Comparison of ENCODE assay signal across 21 cellular contexts in the genomic region with DNA sequence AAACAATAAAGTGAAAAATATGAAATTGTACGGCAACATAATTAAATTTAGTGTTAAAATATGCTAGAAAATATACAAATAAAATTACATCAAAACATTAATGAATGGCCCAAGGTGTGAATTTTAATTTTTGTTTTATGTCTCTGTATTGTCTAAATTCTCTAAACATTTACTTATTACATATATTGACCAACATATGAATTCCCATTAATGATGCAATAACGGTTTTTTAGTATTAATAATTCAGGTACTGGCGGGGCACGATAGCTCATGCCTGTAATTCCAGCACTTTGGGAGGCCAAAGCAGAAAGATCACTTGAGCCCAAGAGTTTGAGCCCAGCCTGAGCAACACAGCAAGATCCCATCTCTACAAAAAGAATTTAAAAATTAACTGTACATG. TPM values are rescaled to one million over a fixed set of nuclear protein-coding genes. Genes with fewer than 3 reads are reported as not detected.
A peak's percentile ranks its signal among the peaks of the same experiment; 100 is the strongest.
DNase-seq lines count a peak whose midpoint lies in the region; ATAC-seq, FAIRE-seq and TF ChIP-seq lines count a peak whose summit lies in the region.
"Had no signal": no experiment of that assay in that cellular context is flagged by ENCODE, and none has a peak within 500 bp of the region (broad histone marks: within the 10 kb centered on the region; RNA-seq: fewer than 3 reads in every experiment).

No MANE protein-coding gene starts in this region.

- peaks cover 6% of the 10 kb centered on the region for H3K36me3 Mint-ChIP-seq in chondrocyte (ENCODE audit: low read depth)

- ATAC-seq in HepG2 (no peak), right lobe of liver (no peak), GM12878 (no peak), GM19467 (IDR thresholded peaks at IDR 0.05; ENCODE audit: unreplicated experiment) (no peak)
- ATAC-seq: A549; CD8-positive, alpha-beta T cell had no signal

- intact Hi-C loops in HepG2 (cut with micrococcal nuclease; ENCODE audit: unreplicated experiment) = no loop called here
- intact Hi-C loops in right lobe of liver (cut with DNase I) = no loop called here
- intact Hi-C loops in GM12878 (cut with micrococcal nuclease; ENCODE audit: unreplicated experiment) = no loop called here

- in situ Hi-C loops in HepG2 (cut with HindIII; ENCODE audit: extremely low pct_ligation_motif_present, low pct_unique_long_range_greater_than_20kb) (no loop called here), GM12878 (cut with MboI) (no loop called here)

- H2AFZ ChIP-seq in HepG2 (ENCODE audit: low read length) (no peak overlapping the region), GM12878 (ENCODE audit: control insufficient read depth, low read depth, low read length) (no peak overlapping the region)

- WGBS in HepG2 (ENCODE audit: low lambda C conversion rate) = 96% methylated on average over 4 of the region's 4 CpGs
- WGBS in right lobe of liver (ENCODE audit: insufficient coverage, low coverage, low lambda C conversion rate, missing lambda C conversion rate) = 96% methylated on average over 4 of the region's 4 CpGs
- over 99% methylated on average over 4 of the region's 4 CpGs for WGBS in GM12878 (ENCODE audit: insufficient coverage, insufficient replicate concordance, low lambda C conversion rate, missing lambda C conversion rate)

- CTCF ChIA-PET in HepG2 (lab: Yijun Ruan, JAX; ENCODE audit: low intra/inter-chr PET ratio, low total read pairs) (no interaction called here), GM12878 (lab: Yijun Ruan, JAX) (no interaction called here)

- FAIRE-seq in HepG2 (lab: Jason Lieb, UNC) (no peak), GM12878 (lab: Jason Lieb, UNC) (peak; percentile 31), colon (lab: Jason Lieb, UNC) (peak; percentile 28)
- FAIRE-seq: A549, D721Med, GM12891 had no signal

- TF ChIP-seq POLR2A in HepG2 (IDR thresholded peaks at IDR 0.05; ENCODE audit: insufficient read depth in 1 of 2, low read depth in 2 of 2, low read length in 2 of 2) = no peak
- no peak for TF ChIP-seq POLR2A in right lobe of liver (IDR thresholded peaks at IDR 0.05)
- TF ChIP-seq POLR2A in GM12878 (IDR thresholded peaks at IDR 0.05; ENCODE audit: low read depth, low read length) = no peak

- H3K27me3 Mint-ChIP-seq in chondrocyte (ENCODE audit: low read depth) = no peaks in the 10 kb centered on the region
- H3K27me3 Mint-ChIP-seq: B cell; CD4-positive, alpha-beta T cell had no signal

- H3K9me3 ChIP-seq in HepG2 (ENCODE audit: low read length) = no peaks in the 10 kb centered on the region
- no peaks in the 10 kb centered on the region for H3K9me3 ChIP-seq in right lobe of liver
- no peaks in the 10 kb centered on the region for H3K9me3 ChIP-seq in GM12878 (replicated peaks; ENCODE audit: control insufficient read depth, insufficient read depth, low read length)
- H3K9me3 ChIP-seq: Caco-2 had no signal

- DNase-seq in HepG2 (ENCODE audit: low spot score) (no peak), right lobe of liver (no peak), GM12878 (ENCODE audit: low read depth, low spot score) (no peak), chondrocyte (ENCODE audit: low spot score) (no peak), amygdala (lab: John Stamatoyannopoulos, UW) (no peak)
- DNase-seq: AML-193; Caco-2; Calu3; CD4-positive, alpha-beta T cell; CD8-positive, alpha-beta T cell; DMS79 treated with DMSO at 0.1 percent for 48 hours; GDM1 had no signal

- H3K27ac ChIP-seq in HepG2 (ENCODE audit: extremely low read length, insufficient read depth, low read length) = no peak overlapping the region
- no peak overlapping the region for H3K27ac ChIP-seq in right lobe of liver
- H3K27ac ChIP-seq in GM12878 (ENCODE audit: control insufficient read depth, insufficient read depth) = no peak overlapping the region
- H3K27ac ChIP-seq: 22Rv1; A549; BLaER1 treated with 17β-estradiol and CSF1 and Interleukin-3, amounts not matched to agents 10 nM and 100 nM; C4-2B had no signal

- no peak overlapping the region for H3K4me3 ChIP-seq in HepG2 (replicated peaks in 1 of 3; ENCODE audit: insufficient read depth in 1 of 3, low read depth in 2 of 3, low read length in 3 of 3)
- no peak overlapping the region for H3K4me3 ChIP-seq in right lobe of liver
- no peak overlapping the region for H3K4me3 ChIP-seq in GM12878
- H3K4me3 ChIP-seq: A549; BLaER1 treated with 17β-estradiol and CSF1 and Interleukin-3, amounts not matched to agents 10 nM and 100 nM had no signal

- TF ChIP-seq CTCF in HepG2 (CRISPR knock-in tag; IDR thresholded peaks at IDR 0.05) = no peak
- TF ChIP-seq CTCF in right lobe of liver (IDR thresholded peaks at IDR 0.05) = no peak
- TF ChIP-seq CTCF in GM12878 (IDR thresholded peaks at IDR 0.05 in 2 of 3, conservative IDR thresholded peaks at IDR 0.05 in 1 of 3; ENCODE audit: control insufficient read depth in 2 of 3, extremely low read depth in 1 of 3, insufficient read depth in 1 of 3, low read depth in 3 of 3, low read length in 3 of 3) = no peak
- TF ChIP-seq CTCF in chondrocyte (IDR thresholded peaks at IDR 0.05) = no peak

- no peak for TF ChIP-seq EP300 in HepG2 (IDR thresholded peaks at IDR 0.05; ENCODE audit: low read depth in 2 of 2, low read length in 2 of 2)
- no peak for TF ChIP-seq EP300 in HepG2 (CRISPR knock-in tag; IDR thresholded peaks at IDR 0.05; ENCODE audit: borderline replicate concordance)
- no peak for TF ChIP-seq EP300 in GM12878 (IDR thresholded peaks at IDR 0.05; ENCODE audit: borderline replicate concordance in 1 of 2, control insufficient read depth in 1 of 2, low read depth in 2 of 2, low read length in 2 of 2)

- SMC1A ChIA-PET in GM12878 (lab: Charles Lee; ENCODE audit: uncharacterized antibody, unreplicated experiment) = interaction anchor here (1.8 kb wide), 1 partner anchor 22 kb away, joined by 6 read pairs; no protein-coding TSS in a partner anchor

- POLR2A ChIA-PET in HepG2 (lab: Yijun Ruan, JAX) = no interaction called here
- POLR2A ChIA-PET in GM12878 (lab: Charles Lee) = no interaction called here

- H3K4me1 Mint-ChIP-seq in chondrocyte (ENCODE audit: low read depth) = no peaks in the 10 kb centered on the region
- H3K4me1 Mint-ChIP-seq: B cell had no signal

- H3K9me3 Mint-ChIP-seq in chondrocyte (ENCODE audit: low read depth) = peaks cover 7% of the 10 kb centered on the region
- H3K9me3 Mint-ChIP-seq: CD4-positive, alpha-beta T cell; CD8-positive, alpha-beta T cell had no signal

- H3K79me2 ChIP-seq in HepG2 (ENCODE audit: insufficient read depth, low read length) (no peaks in the 10 kb centered on the region), GM12878 (ENCODE audit: control insufficient read depth, insufficient read depth, low read length) (no peaks in the 10 kb centered on the region)

- no peak overlapping the region for H3K4me3 Mint-ChIP-seq in chondrocyte (ENCODE audit: unreplicated experiment)
- H3K4me3 Mint-ChIP-seq: B cell; CD4-positive, alpha-beta T cell; CD8-positive, alpha-beta T cell had no signal

- H3K27me3 ChIP-seq in HepG2 (ENCODE audit: control insufficient read depth in 1 of 2, insufficient read depth in 2 of 2, low read length in 2 of 2) = no peaks in the 10 kb centered on the region
- no peaks in the 10 kb centered on the region for H3K27me3 ChIP-seq in right lobe of liver
- H3K27me3 ChIP-seq in GM12878 (replicated peaks in 1 of 2; ENCODE audit: control insufficient read depth in 2 of 2, insufficient read depth in 2 of 2, low read length in 1 of 2) = no peaks in the 10 kb centered on the region
- H3K27me3 ChIP-seq: BLaER1 treated with 17β-estradiol and CSF1 and Interleukin-3, amounts not matched to agents 10 nM and 100 nM had no signal

- RAD21 ChIA-PET in GM12878 (lab: Charles Lee; ENCODE audit: unreplicated experiment) = no interaction called here

- H3K36me3 ChIP-seq in HepG2 (replicated peaks in 1 of 2; ENCODE audit: control insufficient read depth in 1 of 2, insufficient read depth in 2 of 2, low read length in 2 of 2) = no peaks in the 10 kb centered on the region
- H3K36me3 ChIP-seq in right lobe of liver = no peaks in the 10 kb centered on the region
- peaks cover 0 to 7% of the 10 kb centered on the region in 2 experiments; a peak in 1 of 4 replicates for H3K36me3 ChIP-seq in GM12878 (ENCODE audit: control insufficient read depth in 2 of 2, insufficient read depth in 2 of 2, low read length in 1 of 2)

- H3K4me2 ChIP-seq in HepG2 (ENCODE audit: low read depth, low read length) (no peak overlapping the region), GM12878 (ENCODE audit: control insufficient read depth, insufficient read depth) (no peak overlapping the region)
- H3K4me2 ChIP-seq: A549; BLaER1 treated with 17β-estradiol and CSF1 and Interleukin-3, amounts not matched to agents 10 nM and 100 nM had no signal

- H3K4me1 ChIP-seq in HepG2 (ENCODE audit: insufficient read depth, low read length) (no peaks in the 10 kb centered on the region), right lobe of liver (no peaks in the 10 kb centered on the region), GM12878 (ENCODE audit: control insufficient read depth, insufficient read depth, low read length) (no peaks in the 10 kb centered on the region)
- H3K4me1 ChIP-seq: A549; BLaER1 treated with 17β-estradiol and CSF1 and Interleukin-3, amounts not matched to agents 10 nM and 100 nM; Caco-2 had no signal

- H3K9ac ChIP-seq in HepG2 (ENCODE audit: insufficient read depth, low read depth, low read length) (no peak overlapping the region), GM12878 (ENCODE audit: control insufficient read depth, insufficient read depth, low read length) (no peak overlapping the region)
- H3K9ac ChIP-seq: BLaER1 treated with 17β-estradiol and CSF1 and Interleukin-3, amounts not matched to agents 10 nM and 100 nM had no signal

- H3K27ac Mint-ChIP-seq in chondrocyte (ENCODE audit: unreplicated experiment) = no peak overlapping the region
- H3K27ac Mint-ChIP-seq: B cell; CD4-positive, alpha-beta T cell; CD8-positive, alpha-beta T cell had no signal

- BruUV-seq in HepG2 (replicated peaks; lab: Mats Ljungman, UMichigan) = no TSS peak
- BruUV-seq in GM12878 (replicated peaks; lab: Mats Ljungman, UMichigan) = no TSS peak

- TF ChIP-seq RAD21 in HepG2 (CRISPR knock-in tag; IDR thresholded peaks at IDR 0.05) (no peak), GM12878 (IDR thresholded peaks at IDR 0.05; ENCODE audit: insufficient read depth, low read depth, low read length) (no peak)

- H4K20me1 ChIP-seq in HepG2 (ENCODE audit: insufficient read depth, low read length) (no peaks in the 10 kb centered on the region), GM12878 (ENCODE audit: control insufficient read depth, insufficient read depth) (no peaks in the 10 kb centered on the region)
- H4K20me1 ChIP-seq: BLaER1 treated with 17β-estradiol and CSF1 and Interleukin-3, amounts not matched to agents 10 nM and 100 nM had no signal

RNA-seq across cellular contexts. Expression of gene XRN1, which starts 20.6 kb away (rescaled TPM):
- total RNA-seq in HepG2 (2016; rRNA removed; fragmentation: Illumina TruSeq; extraction: Trizol) (13.2 and 18.1 TPM in 2 replicates), right lobe of liver (10 to 100 TPM; 21.4 to 30.8 (median 24.8) TPM), GM12878 (2014; rRNA removed) (19.3 and 35.9 TPM in 2 replicates), GM12878 (2014; rRNA removed; fragmentation: Illumina TruSeq; extraction: Trizol) (26.9 and 28.6 TPM in 2 replicates), GM12878 (2021) (16.2 and 19.3 TPM in 2 replicates), chondrocyte (27.0 to 39.2 TPM (median 33.2 TPM) in 3 replicates)
- 4.5 and 8.0 TPM in 2 replicates for total RNA-seq in HepG2 (2016; cell fraction: cytosol; rRNA removed; fragmentation: Illumina TruSeq; extraction: Trizol; ENCODE audit: low read depth)
- total RNA-seq in HepG2 (2016; cell fraction: insoluble cytoplasmic fraction; rRNA removed; fragmentation: Illumina TruSeq; extraction: Trizol) = 13.9 and 16.6 TPM in 2 replicates
- 4.3 TPM in 2 replicates for total RNA-seq in HepG2 (2016; cell fraction: membrane; rRNA removed; fragmentation: Illumina TruSeq; extraction: Trizol)
- 39.7 and 42.2 TPM in 2 replicates for total RNA-seq in HepG2 (2016; cell fraction: nucleus; rRNA removed; fragmentation: Illumina TruSeq; extraction: Trizol)
- polyA plus RNA-seq in HepG2 (2011; rRNA removed) (11.2 and 13.3 TPM in 2 replicates), GM12878 (2011; rRNA removed) (38.8 and 43.8 TPM in 2 replicates), GM12878 (2014; fragmentation: Illumina TruSeq; extraction: Trizol) (16.8 and 28.8 TPM in 2 replicates), GM12878 (2014; fragmentation: Nextera tagmentation; extraction: Ambion mirVana) (1 to 10 TPM; 1.7 to 7.5 TPM), GM12878 (2014; rRNA removed) (6.7 and 14.2 TPM in 2 replicates), GM12878 (2016; fragmentation: Nextera tagmentation; extraction: Ambion mirVana) (10 to 100 TPM; 10.6 to 12.4 TPM)
- polyA plus RNA-seq in HepG2 (2011; cell fraction: cytosol; rRNA removed) = 1.7 and 3.0 TPM in 2 replicates
- 11.6 and 15.9 TPM in 2 replicates for polyA plus RNA-seq in HepG2 (2011; cell fraction: nucleus; rRNA removed)
- 9.1 and 10.4 TPM in 2 replicates for polyA plus RNA-seq in HepG2 (2012)
- 0.18 and 0.20 TPM in 2 replicates for polyA plus RNA-seq in HepG2 (2016; cell fraction: cytosol; fragmentation: Illumina TruSeq; extraction: Trizol; ENCODE audit: low read depth)
- 5.3 and 5.5 TPM in 2 replicates for polyA plus RNA-seq in HepG2 (2016; cell fraction: insoluble cytoplasmic fraction; fragmentation: Illumina TruSeq; extraction: Trizol; ENCODE audit: low read depth)
- polyA plus RNA-seq in HepG2 (2016; cell fraction: membrane; fragmentation: Illumina TruSeq; extraction: Trizol; ENCODE audit: low read depth) = 0.53 and 0.72 TPM in 2 replicates
- 10.6 and 13.2 TPM in 2 replicates for polyA plus RNA-seq in HepG2 (2016; cell fraction: nucleus; fragmentation: Illumina TruSeq; extraction: Trizol; ENCODE audit: insufficient read depth, low read depth)
- 13.8 and 13.9 TPM in 2 replicates for polyA minus RNA-seq in HepG2 (2011; rRNA and poly(A)+ RNA removed; ENCODE audit: low replicate concordance)
- 20.5 and 24.2 TPM in 2 replicates for polyA minus RNA-seq in HepG2 (2011; cell fraction: cytosol; rRNA and poly(A)+ RNA removed)
- polyA minus RNA-seq in HepG2 (2011; cell fraction: nucleus; rRNA and poly(A)+ RNA removed) = 161 and 189 TPM in 2 replicates
- 244 and 260 TPM in 2 replicates for total RNA-seq in GM12878 (2013; cell fraction: nucleolus; rRNA removed)
- polyA plus RNA-seq in GM12878 (2011; ENCODE audit: low read depth) = 4.8 TPM
- polyA plus RNA-seq in GM12878 (2011; cell fraction: cytosol; rRNA removed) = 7.4 and 15.9 TPM in 2 replicates
- polyA plus RNA-seq in GM12878 (2011; cell fraction: nucleus; rRNA removed) = 29.3 and 41.0 TPM in 2 replicates
- 11.1 and 12.4 TPM in 2 replicates for polyA plus RNA-seq in GM12878 (2012)
- polyA minus RNA-seq in GM12878 (2011; rRNA and poly(A)+ RNA removed) = 56.4 and 57.3 TPM in 2 replicates
- polyA minus RNA-seq in GM12878 (2011; cell fraction: cytosol; rRNA and poly(A)+ RNA removed) = 26.8 and 42.2 TPM in 2 replicates
- polyA minus RNA-seq in GM12878 (2011; cell fraction: nucleus; rRNA and poly(A)+ RNA removed) = 69.3 and 104 TPM in 2 replicates
